Comparison of ENCODE assay signal across 1 cellular context in the genomic region with DNA sequence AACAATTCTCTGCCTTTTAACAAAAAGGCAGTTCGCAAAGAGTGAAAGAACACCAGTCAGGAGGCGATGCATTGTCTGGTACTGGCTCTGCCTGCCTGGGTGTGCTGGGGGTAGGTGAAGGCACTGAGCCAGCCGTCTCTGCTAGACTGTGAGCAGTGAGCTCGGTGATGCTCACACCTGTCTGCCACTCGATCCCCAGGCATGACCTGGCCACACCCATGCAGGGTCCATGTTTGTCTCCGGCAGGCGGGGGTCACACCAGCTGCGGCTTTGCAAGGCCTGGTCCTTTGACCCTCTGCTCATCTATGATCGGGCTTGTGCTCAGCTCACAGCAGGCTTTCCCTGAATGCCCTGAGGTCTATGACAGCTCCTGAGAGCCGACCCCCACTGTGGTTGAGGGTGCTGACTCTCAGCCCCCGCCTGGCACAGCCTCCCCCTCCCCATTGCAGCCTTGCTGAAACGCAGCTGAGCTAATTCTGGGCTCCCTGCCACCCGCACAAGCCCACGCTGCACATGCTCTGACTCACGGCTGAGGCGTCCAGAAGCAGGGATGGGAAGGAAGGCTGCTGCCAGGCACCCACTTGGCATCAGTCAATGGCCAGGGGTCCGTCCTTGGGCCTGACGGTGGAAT.
TF ChIP-seq lines count a peak whose summit lies in the region.

No MANE protein-coding gene starts in this region.

TF ChIP-seq in WTC11, 78 proteins besides CTCF, POLR2A, EP300 and RAD21 (continued from another document):
- TF ChIP-seq, protein P1, sequence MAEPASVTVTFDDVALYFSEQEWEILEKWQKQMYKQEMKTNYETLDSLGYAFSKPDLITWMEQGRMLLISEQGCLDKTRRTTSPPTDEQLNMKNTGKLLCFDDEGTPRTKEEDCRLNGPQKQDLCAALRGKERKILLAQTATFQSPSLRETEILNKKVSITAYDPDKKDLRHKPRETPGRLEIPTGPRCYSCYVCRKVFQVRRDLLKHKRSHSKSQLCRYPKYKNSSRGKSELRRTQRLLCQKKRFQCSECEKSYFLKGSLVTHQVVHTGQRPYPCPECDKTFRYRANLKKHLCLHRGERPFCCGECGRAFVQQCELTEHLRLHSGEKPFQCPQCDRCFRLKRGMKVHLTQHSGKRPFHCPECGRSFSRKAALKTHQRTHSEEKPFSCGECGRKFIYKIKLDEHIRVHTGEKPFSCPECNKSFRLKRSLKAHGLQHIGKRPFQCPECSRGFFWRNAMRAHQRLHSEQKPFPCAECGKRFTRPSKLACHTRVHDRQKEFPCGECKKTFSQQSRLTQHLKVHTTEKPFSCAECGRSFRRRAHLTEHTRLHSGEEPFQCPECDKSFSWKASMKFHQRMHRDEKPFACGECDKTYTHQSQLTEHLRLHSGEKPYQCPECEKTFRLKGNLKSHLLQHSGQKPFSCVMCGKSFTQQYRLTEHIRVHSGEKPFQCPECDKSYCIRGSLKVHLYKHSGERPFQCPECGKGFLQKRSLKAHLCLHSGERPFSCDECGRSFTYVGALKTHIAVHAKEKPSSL (CRISPR knock-in tag; conservative IDR thresholded peaks at IDR 0.05): no peak
- TF ChIP-seq, protein P2, sequence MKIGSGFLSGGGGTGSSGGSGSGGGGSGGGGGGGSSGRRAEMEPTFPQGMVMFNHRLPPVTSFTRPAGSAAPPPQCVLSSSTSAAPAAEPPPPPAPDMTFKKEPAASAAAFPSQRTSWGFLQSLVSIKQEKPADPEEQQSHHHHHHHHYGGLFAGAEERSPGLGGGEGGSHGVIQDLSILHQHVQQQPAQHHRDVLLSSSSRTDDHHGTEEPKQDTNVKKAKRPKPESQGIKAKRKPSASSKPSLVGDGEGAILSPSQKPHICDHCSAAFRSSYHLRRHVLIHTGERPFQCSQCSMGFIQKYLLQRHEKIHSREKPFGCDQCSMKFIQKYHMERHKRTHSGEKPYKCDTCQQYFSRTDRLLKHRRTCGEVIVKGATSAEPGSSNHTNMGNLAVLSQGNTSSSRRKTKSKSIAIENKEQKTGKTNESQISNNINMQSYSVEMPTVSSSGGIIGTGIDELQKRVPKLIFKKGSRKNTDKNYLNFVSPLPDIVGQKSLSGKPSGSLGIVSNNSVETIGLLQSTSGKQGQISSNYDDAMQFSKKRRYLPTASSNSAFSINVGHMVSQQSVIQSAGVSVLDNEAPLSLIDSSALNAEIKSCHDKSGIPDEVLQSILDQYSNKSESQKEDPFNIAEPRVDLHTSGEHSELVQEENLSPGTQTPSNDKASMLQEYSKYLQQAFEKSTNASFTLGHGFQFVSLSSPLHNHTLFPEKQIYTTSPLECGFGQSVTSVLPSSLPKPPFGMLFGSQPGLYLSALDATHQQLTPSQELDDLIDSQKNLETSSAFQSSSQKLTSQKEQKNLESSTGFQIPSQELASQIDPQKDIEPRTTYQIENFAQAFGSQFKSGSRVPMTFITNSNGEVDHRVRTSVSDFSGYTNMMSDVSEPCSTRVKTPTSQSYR (CRISPR knock-in tag; IDR thresholded peaks at IDR 0.05): no peak
- TF ChIP-seq ZNF138 (CRISPR knock-in tag; conservative IDR thresholded peaks at IDR 0.05): no peak
- TF ChIP-seq ZNF232 (CRISPR knock-in tag; IDR thresholded peaks at IDR 0.05): no peak
- TF ChIP-seq SMAD4 (CRISPR knock-in tag; IDR thresholded peaks at IDR 0.05): no peak
- TF ChIP-seq, protein P3, sequence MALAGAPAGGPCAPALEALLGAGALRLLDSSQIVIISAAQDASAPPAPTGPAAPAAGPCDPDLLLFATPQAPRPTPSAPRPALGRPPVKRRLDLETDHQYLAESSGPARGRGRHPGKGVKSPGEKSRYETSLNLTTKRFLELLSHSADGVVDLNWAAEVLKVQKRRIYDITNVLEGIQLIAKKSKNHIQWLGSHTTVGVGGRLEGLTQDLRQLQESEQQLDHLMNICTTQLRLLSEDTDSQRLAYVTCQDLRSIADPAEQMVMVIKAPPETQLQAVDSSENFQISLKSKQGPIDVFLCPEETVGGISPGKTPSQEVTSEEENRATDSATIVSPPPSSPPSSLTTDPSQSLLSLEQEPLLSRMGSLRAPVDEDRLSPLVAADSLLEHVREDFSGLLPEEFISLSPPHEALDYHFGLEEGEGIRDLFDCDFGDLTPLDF (CRISPR knock-in tag; IDR thresholded peaks at IDR 0.05): no peak
- no peak for TF ChIP-seq JAZF1 (CRISPR knock-in tag; IDR thresholded peaks at IDR 0.05)
- no peak for TF ChIP-seq ZNF416 (CRISPR knock-in tag; IDR thresholded peaks at IDR 0.05)
- TF ChIP-seq RORB (CRISPR knock-in tag; IDR thresholded peaks at IDR 0.05): no peak
- TF ChIP-seq, protein P4, sequence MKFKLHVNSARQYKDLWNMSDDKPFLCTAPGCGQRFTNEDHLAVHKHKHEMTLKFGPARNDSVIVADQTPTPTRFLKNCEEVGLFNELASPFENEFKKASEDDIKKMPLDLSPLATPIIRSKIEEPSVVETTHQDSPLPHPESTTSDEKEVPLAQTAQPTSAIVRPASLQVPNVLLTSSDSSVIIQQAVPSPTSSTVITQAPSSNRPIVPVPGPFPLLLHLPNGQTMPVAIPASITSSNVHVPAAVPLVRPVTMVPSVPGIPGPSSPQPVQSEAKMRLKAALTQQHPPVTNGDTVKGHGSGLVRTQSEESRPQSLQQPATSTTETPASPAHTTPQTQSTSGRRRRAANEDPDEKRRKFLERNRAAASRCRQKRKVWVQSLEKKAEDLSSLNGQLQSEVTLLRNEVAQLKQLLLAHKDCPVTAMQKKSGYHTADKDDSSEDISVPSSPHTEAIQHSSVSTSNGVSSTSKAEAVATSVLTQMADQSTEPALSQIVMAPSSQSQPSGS (CRISPR knock-in tag; IDR thresholded peaks at IDR 0.05; ENCODE audit: borderline replicate concordance, low read depth): no peak
- no peak for TF ChIP-seq ZNF219 (CRISPR knock-in tag; IDR thresholded peaks at IDR 0.05; ENCODE audit: borderline replicate concordance)
- TF ChIP-seq NFE2L1 (CRISPR knock-in tag; IDR thresholded peaks at IDR 0.05): no peak
